Comparison of ENCODE assay signal across 20 cellular contexts in the genomic region with DNA sequence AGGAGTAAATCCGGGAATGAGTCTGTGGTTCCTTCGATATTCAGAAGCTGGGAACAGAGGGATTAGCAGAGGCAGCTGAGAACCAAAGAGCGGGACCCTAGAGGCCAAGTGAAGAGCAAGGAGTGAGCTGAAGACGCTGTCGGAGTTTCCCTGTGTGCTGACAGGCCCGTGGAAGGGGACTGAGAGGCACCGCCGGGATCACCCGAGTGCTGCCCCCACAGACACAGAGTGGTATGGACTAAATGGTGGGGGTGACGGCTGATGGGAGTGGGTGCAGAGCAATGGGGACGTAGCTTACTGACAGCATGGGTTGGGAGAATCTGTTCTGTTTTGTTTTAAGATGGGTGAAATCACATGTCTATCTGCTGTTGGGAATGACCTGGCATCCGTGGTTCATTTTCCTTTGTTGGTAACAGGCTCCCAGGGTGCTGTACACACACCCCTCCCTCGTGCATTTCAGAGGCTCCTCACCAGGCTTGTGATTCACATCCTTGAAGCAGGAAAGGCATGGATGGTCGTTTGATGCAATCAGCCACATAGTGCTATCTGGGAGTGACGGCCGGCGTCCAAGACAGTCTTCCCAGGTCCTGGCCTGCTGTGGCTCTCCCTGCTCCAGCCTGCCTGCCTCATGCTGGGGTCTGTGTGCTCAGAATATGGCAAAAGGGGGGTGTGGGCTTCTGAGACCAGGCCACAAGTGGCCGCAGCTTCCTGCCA.
DNase-seq lines count a peak whose midpoint lies in the region; ATAC-seq and TF ChIP-seq lines count a peak whose summit lies in the region.
"Had no signal": no experiment of that assay in that cellular context is flagged by ENCODE, and none has a peak within 500 bp of the region (broad histone marks: within the 10 kb centered on the region; RNA-seq: fewer than 3 reads in every experiment).

No MANE protein-coding gene starts in this region.

- no peak for TF ChIP-seq POLR2A in sigmoid colon (IDR thresholded peaks at IDR 0.05)

- H3K9me3 ChIP-seq in left lung = no peaks in the 10 kb centered on the region
- H3K9me3 ChIP-seq in aorta (ENCODE audit: control insufficient read depth, low read length) = no peaks in the 10 kb centered on the region
- H3K9me3 ChIP-seq in sigmoid colon = no peaks in the 10 kb centered on the region
- H3K9me3 ChIP-seq: body of pancreas, tibial nerve had no signal

- H3K4me3 Mint-ChIP-seq in activated CD8-positive, alpha-beta memory T cell treated with anti-CD3 and anti-CD28 coated beads, Interleukin-2, amount 10 ng/mL, durations not matched to agents 7 days and 5 days = no peak overlapping the region
- H3K4me3 Mint-ChIP-seq: activated CD4-positive, alpha-beta T cell treated with anti-CD3 and anti-CD28 coated beads for 36 hours had no signal

- H3K27ac Mint-ChIP-seq in activated CD8-positive, alpha-beta memory T cell treated with anti-CD3 and anti-CD28 coated beads, Interleukin-2, amount 10 ng/mL, durations not matched to agents 7 days and 5 days = no peak overlapping the region
- H3K27ac Mint-ChIP-seq: activated CD4-positive, alpha-beta T cell treated with anti-CD3 and anti-CD28 coated beads for 36 hours had no signal

- no peak for ATAC-seq in activated CD8-positive, alpha-beta memory T cell treated with anti-CD3 and anti-CD28 coated beads, Interleukin-2, amount 10 ng/mL, durations not matched to agents 7 days and 5 days
- ATAC-seq in left lung (peak; percentile 13), aorta (ENCODE audit: low FRiP score) (peak; percentile 28)
- ATAC-seq: activated CD4-positive, alpha-beta T cell treated with anti-CD3 and anti-CD28 coated beads for 36 hours; body of pancreas; left colon had no signal

- no peak overlapping the region for H3K4me3 ChIP-seq in left lung
- no peak overlapping the region for H3K4me3 ChIP-seq in aorta (ENCODE audit: low read length in 2 of 2)
- no peak overlapping the region for H3K4me3 ChIP-seq in sigmoid colon
- H3K4me3 ChIP-seq: BLaER1 treated with 17β-estradiol and CSF1 and Interleukin-3, amounts not matched to agents 10 nM and 100 nM; body of pancreas; spleen; tibial nerve had no signal

- H3K36me3 ChIP-seq in left lung (no peaks in the 10 kb centered on the region), aorta (ENCODE audit: control insufficient read depth in 1 of 2, insufficient read depth in 2 of 2, low read length in 1 of 2) (no peaks in the 10 kb centered on the region), sigmoid colon (no peaks in the 10 kb centered on the region)
- H3K36me3 ChIP-seq: BLaER1 treated with 17β-estradiol and CSF1 and Interleukin-3, amounts not matched to agents 10 nM and 100 nM; spleen; tibial nerve had no signal

- H3K4me1 ChIP-seq in left lung = no peaks in the 10 kb centered on the region
- peaks cover 0 to 3% of the 10 kb centered on the region in 2 donors for H3K4me1 ChIP-seq in aorta (ENCODE audit: control insufficient read depth in 1 of 2, insufficient read depth in 2 of 2, low read length in 2 of 2)
- peaks cover 0 to 34% (median 20%) of the 10 kb centered on the region in 4 donors for H3K4me1 ChIP-seq in sigmoid colon
- H3K4me1 ChIP-seq: body of pancreas had no signal

- peaks cover 9% of the 10 kb centered on the region for H3K27me3 Mint-ChIP-seq in activated CD8-positive, alpha-beta memory T cell treated with anti-CD3 and anti-CD28 coated beads, Interleukin-2, amount 10 ng/mL, durations not matched to agents 7 days and 5 days

- TF ChIP-seq EP300 in sigmoid colon (IDR thresholded peaks at IDR 0.05) = no peak

- no peaks in the 10 kb centered on the region for H3K4me1 Mint-ChIP-seq in activated CD8-positive, alpha-beta memory T cell treated with anti-CD3 and anti-CD28 coated beads, Interleukin-2, amount 10 ng/mL, durations not matched to agents 7 days and 5 days
- H3K4me1 Mint-ChIP-seq: activated CD4-positive, alpha-beta T cell treated with anti-CD3 and anti-CD28 coated beads for 36 hours had no signal

- H3K27ac ChIP-seq in left lung (no peak overlapping the region), aorta (ENCODE audit: low read depth in 1 of 2, low read length in 2 of 2) (no peak overlapping the region), sigmoid colon (peak overlapping the region in 1 of 4 donors; percentile 15)
- H3K27ac ChIP-seq: BLaER1 treated with 17β-estradiol and CSF1 and Interleukin-3, amounts not matched to agents 10 nM and 100 nM; body of pancreas; KMS-11; spleen had no signal

- peak; percentile 8 for DNase-seq in activated CD8-positive, alpha-beta memory T cell treated with anti-CD3 and anti-CD28 coated beads, Interleukin-2, amount 10 ng/mL, durations not matched to agents 7 days and 5 days
- DNase-seq in activated CD8-positive, alpha-beta memory T cell treated with anti-CD3 and anti-CD28 coated beads, Interleukin-2, amount 50 U/mL, for 4 hours = no peak
- DNase-seq in ecto neural progenitor cell (ENCODE audit: low spot score) (peak; percentile 14), left lung (peak in 1 of 2 donors; percentile 46), aorta (no peak), sigmoid colon (no peak), MV-4-11 (lab: John Stamatoyannopoulos, UW) (no peak)
- no peak for DNase-seq in central memory CD4-positive, alpha-beta T cell
- DNase-seq: activated CD4-positive, alpha-beta T cell treated with anti-CD3 and anti-CD28 coated beads for 36 hours; activated naive CD4-positive, alpha-beta T cell treated with Interleukin-2 at 50 U/mL for 16 hours; body of pancreas; effector CD4-positive, alpha-beta T cell; GOT3; left colon; NCI-H1092 treated with DMSO at 0.1 percent for 48 hours; NCI-H526 treated with DMSO at 0.1 percent for 48 hours; spleen had no signal

- TF ChIP-seq CTCF in left lung (IDR thresholded peaks at IDR 0.05) (no peak), sigmoid colon (IDR thresholded peaks at IDR 0.05) (no peak)

- H3K9me3 Mint-ChIP-seq in activated CD8-positive, alpha-beta memory T cell treated with anti-CD3 and anti-CD28 coated beads, Interleukin-2, amount 10 ng/mL, durations not matched to agents 7 days and 5 days (ENCODE audit: low read depth) = no peaks in the 10 kb centered on the region

- CTCF ChIA-PET in activated CD8-positive, alpha-beta memory T cell treated with anti-CD3 and anti-CD28 coated beads, Interleukin-2, amount 10 ng/mL, durations not matched to agents 7 days and 5 days (lab: Charles Lee) = no interaction called here

- WGBS in aorta, 2 donors = 76 to 82% methylated on average over 18 of the region's 18 CpGs
- 80 to 85% methylated on average over 18 of the region's 18 CpGs for WGBS in sigmoid colon, 2 donors

- H3K27me3 ChIP-seq in left lung (no peaks in the 10 kb centered on the region), aorta (ENCODE audit: control insufficient read depth in 1 of 2, insufficient read depth in 2 of 2, low read length in 1 of 2) (no peaks in the 10 kb centered on the region), sigmoid colon (no peaks in the 10 kb centered on the region)
- H3K27me3 ChIP-seq: BLaER1 treated with 17β-estradiol and CSF1 and Interleukin-3, amounts not matched to agents 10 nM and 100 nM; body of pancreas; tibial nerve had no signal

- H3K36me3 Mint-ChIP-seq in activated CD8-positive, alpha-beta memory T cell treated with anti-CD3 and anti-CD28 coated beads, Interleukin-2, amount 10 ng/mL, durations not matched to agents 7 days and 5 days = no peaks in the 10 kb centered on the region

- intact Hi-C loops in left lung (cut with DNase I) = no loop called here
- intact Hi-C loops in aorta (cut with DNase I) = no loop called here
- intact Hi-C loops in sigmoid colon (cut with DNase I) = no loop called here

Comparison
In these comparisons a context has a peak if more than half of its experiments do, and no peak if none do; other contexts are left out.
1. DNase-seq: peak in activated CD8-positive, alpha-beta memory T cell treated with anti-CD3 and anti-CD28 coated beads, Interleukin-2, amount 10 ng/mL, durations not matched to agents 7 days and 5 days (single experiment) and ecto neural progenitor cell (single experiment); none in activated CD8-positive, alpha-beta memory T cell treated with anti-CD3 and anti-CD28 coated beads, Interleukin-2, amount 50 U/mL, for 4 hours (single experiment), aorta (0 of 2), sigmoid colon (single experiment), central memory CD4-positive, alpha-beta T cell (single experiment) and MV-4-11 (single experiment).